ENCODE assay signal across 15 cellular contexts in genomic region chr7:31336202-31337035, GRCh38. TPM values are rescaled to one million over a fixed set of nuclear protein-coding genes. Genes with fewer than 3 reads are reported as not detected.
DNase-seq lines count a peak whose midpoint lies in the region; ATAC-seq, FAIRE-seq and TF ChIP-seq lines count a peak whose summit lies in the region.
"Had no signal": no experiment of that assay in that cellular context is flagged by ENCODE, and none has a peak within 500 bp of the region (broad histone marks: within the 10 kb centered on the region; RNA-seq: fewer than 3 reads in every experiment).

No MANE protein-coding gene starts in this region.

- H3K27me3 ChIP-seq in iPS DF 6.9 (ENCODE audit: control insufficient read depth, insufficient read depth, low read length) = peaks cover 7% of the 10 kb centered on the region; the same call in 1 of the 2 replicates
- H3K27me3 ChIP-seq in pancreas = peaks cover 0 to 28% (median 6%) of the 10 kb centered on the region in 4 donors
- H3K27me3 ChIP-seq: BLaER1 treated with 17β-estradiol and CSF1 and Interleukin-3, amounts not matched to agents 10 nM and 100 nM had no signal

- H3K36me3 ChIP-seq in iPS DF 6.9 (ENCODE audit: control insufficient read depth, insufficient read depth, low read length) = no peaks in the 10 kb centered on the region
- no peaks in the 10 kb centered on the region for H3K36me3 ChIP-seq in pancreas
- H3K36me3 ChIP-seq: BLaER1 treated with 17β-estradiol and CSF1 and Interleukin-3, amounts not matched to agents 10 nM and 100 nM had no signal

- FAIRE-seq in pancreas (lab: Jason Lieb, UNC) = no peak
- FAIRE-seq: kidney had no signal

- H3K27ac ChIP-seq in iPS DF 6.9 (ENCODE audit: low read length) (no peak overlapping the region), pancreas (no peak overlapping the region)
- H3K27ac ChIP-seq: BLaER1 treated with 17β-estradiol and CSF1 and Interleukin-3, amounts not matched to agents 10 nM and 100 nM had no signal

- H3K4me3 ChIP-seq in iPS DF 6.9 (ENCODE audit: low read length) = peak overlapping the region; percentile 42
- peak overlapping the region in 2 of 4 donors; percentile 2 to 35 for H3K4me3 ChIP-seq in pancreas
- H3K4me3 ChIP-seq: BLaER1 treated with 17β-estradiol and CSF1 and Interleukin-3, amounts not matched to agents 10 nM and 100 nM had no signal

- peak; percentile 82 for DNase-seq in DMS 273 (lab: John Stamatoyannopoulos, UW; ENCODE audit: unreplicated experiment)
- no peak for DNase-seq in iPS DF 6.9 (ENCODE audit: low read depth, low spot score)
- peak in 5 of 6 donors; percentile 11 to 70 (median 15) for DNase-seq in pancreas
- DNase-seq in AML-193 (lab: John Stamatoyannopoulos, UW) = no peak
- DNase-seq in activated CD4-positive, CD25-positive, alpha-beta regulatory T cell (lab: John Stamatoyannopoulos, UW) = no peak
- DNase-seq in inferior parietal cortex (ENCODE audit: extremely low spot score) = no peak
- DNase-seq: activated CD8-positive, alpha-beta T cell treated with anti-CD3 and anti-CD28 coated beads for 36 hours; HFFc6; kidney; NCI-H69; SW 1271 had no signal

- no peak for TF ChIP-seq CTCF in pancreas (IDR thresholded peaks at IDR 0.05)

- no peaks in the 10 kb centered on the region for H3K4me1 ChIP-seq in iPS DF 6.9 (ENCODE audit: control insufficient read depth, insufficient read depth, low read length)
- H3K4me1 ChIP-seq in pancreas = no peaks in the 10 kb centered on the region
- H3K4me1 ChIP-seq: BLaER1 treated with 17β-estradiol and CSF1 and Interleukin-3, amounts not matched to agents 10 nM and 100 nM had no signal

- WGBS in iPS DF 6.9 (ENCODE audit: insufficient coverage, insufficient read length) = no CpG with 5 or more reads among the region's 71 CpGs
- WGBS in pancreas, 2 donors = 6% methylated on average over 40 to 71 of the region's 71 CpGs

- intact Hi-C loops in pancreas (cut with DNase I) = no loop called here

- no peaks in the 10 kb centered on the region for H3K9me3 ChIP-seq in iPS DF 6.9 (ENCODE audit: control insufficient read depth, insufficient read depth, low read length)
- H3K9me3 ChIP-seq in pancreas = no peaks in the 10 kb centered on the region

- ATAC-seq in SK-N-SH treated with all-trans-retinoic acid at 6 μM for 48 hours = peak; percentile 35; the same call in 2 of the 3 replicates
- ATAC-seq in pancreas = peak in 3 of 4 donors; percentile 52 to 87 (median 57)
- ATAC-seq in GM21447 (IDR thresholded peaks at IDR 0.05; ENCODE audit: unreplicated experiment) = no peak
- ATAC-seq: activated CD8-positive, alpha-beta T cell treated with anti-CD3 and anti-CD28 coated beads for 36 hours had no signal

TF ChIP-seq in SK-N-SH treated with all-trans-retinoic acid at 6 μM for 48 hours, 23 proteins besides CTCF, POLR2A, EP300 and RAD21:
- TF ChIP-seq BACH2 (CRISPR knock-in tag; IDR thresholded peaks at IDR 0.05; ENCODE audit: borderline replicate concordance) = no peak
- no peak for TF ChIP-seq ZFP3 (CRISPR knock-in tag; IDR thresholded peaks at IDR 0.05)

RNA-seq across cellular contexts. Expression of gene NEUROD6, which starts 4.1 kb away (rescaled TPM):
- not detected for total RNA-seq in pancreas
- not detected for polyA plus RNA-seq in pancreas
- total RNA-seq: activated CD8-positive, alpha-beta T cell treated with anti-CD3 and anti-CD28 coated beads for 36 hours; HFFc6; kidney had no signal
- polyA plus RNA-seq: adipose tissue had no signal

Comparison
In these comparisons a context has a peak if more than half of its experiments do, and no peak if none do; other contexts are left out.
1. DNase-seq: peak in DMS 273 (single experiment) and pancreas (5 of 6); none in iPS DF 6.9 (single experiment), AML-193 (0 of 2), activated CD4-positive, CD25-positive, alpha-beta regulatory T cell (0 of 4) and inferior parietal cortex (single experiment).